Comparison of ENCODE assay signal across 29 cellular contexts in the genomic region with DNA sequence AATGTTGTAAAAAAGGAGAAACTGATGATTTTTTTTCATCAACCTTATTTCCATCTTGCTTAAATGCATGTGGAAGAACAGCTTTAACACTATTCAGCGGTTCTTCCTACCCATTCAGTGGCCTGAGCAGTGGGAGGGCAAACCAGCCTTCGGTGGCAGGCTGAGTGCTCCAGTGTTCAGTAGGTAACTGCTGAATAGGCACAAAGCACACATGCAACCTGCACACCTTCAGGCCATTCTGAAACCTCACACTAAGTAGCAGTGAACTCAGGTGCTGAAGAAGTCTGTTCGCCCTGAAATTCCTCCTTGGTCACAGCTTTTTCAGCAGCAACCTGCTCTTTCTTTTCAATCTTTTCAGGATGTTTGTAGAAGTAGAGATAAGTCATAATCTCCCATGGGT.
"Had no signal": no experiment of that assay in that cellular context is flagged by ENCODE, and none has a peak within 500 bp of the region (broad histone marks: within the 10 kb centered on the region; RNA-seq: fewer than 3 reads in every experiment).

No MANE protein-coding gene starts in this region.

- FAIRE-seq: RCC 7860 had no signal

- H3K4me1 ChIP-seq: SJSA1 had no signal

- H2AFZ ChIP-seq: PC-9 had no signal

- H3K9ac ChIP-seq: SK-N-SH had no signal

- H3K27ac ChIP-seq: PC-9, SJSA1 had no signal

- DNase-seq: Kasumi-1, MG63, MV-4-11, NCI-H1092, NCI-H1105, NCI-H1417 treated with DMSO at 0.1 percent for 48 hours, NCI-H1436 treated with DMSO at 0.1 percent for 48 hours, NCI-H1694 treated with DMSO at 0.1 percent for 48 hours, NCI-H187 treated with DMSO at 0.1 percent for 48 hours, NCI-H2029, NCI-H2081, NCI-H2171 treated with DMSO at 0.1 percent for 48 hours, NCI-H226, NCI-H446 treated with DMSO at 0.1 percent for 48 hours, NCI-H510A, NCI-H524, NCI-H526, NCI-H69, NCI-H748 treated with DMSO at 0.1 percent for 48 hours, NCI-H82, PC-9, Right ventricle myocardium superior, SHP77 treated with DMSO at 0.1 percent for 48 hours, SK-N-SH, SW 1271, T-helper 1 cell had no signal

- H3K27me3 ChIP-seq: MG63, SJSA1 had no signal

- H3K9me3 ChIP-seq: MG63, SJSA1, SK-N-SH had no signal

- H3K4me3 ChIP-seq: MG63, PC-9, SJSA1 had no signal

- H3K4me2 ChIP-seq: PC-9, SK-N-SH had no signal

- H3K36me3 ChIP-seq: MG63, SJSA1 had no signal

- ATAC-seq: Panc1 had no signal
